In genomic region chr1:166849135-166849534, GRCh38 we compare ENCODE assay signal across 22 cellular contexts. TPM values are rescaled to one million over a fixed set of nuclear protein-coding genes. Genes with fewer than 3 reads are reported as not detected.
DNase-seq lines count a peak whose midpoint lies in the region; ATAC-seq and TF ChIP-seq lines count a peak whose summit lies in the region.
"Had no signal": no experiment of that assay in that cellular context is flagged by ENCODE, and none has a peak within 500 bp of the region (broad histone marks: within the 10 kb centered on the region; RNA-seq: fewer than 3 reads in every experiment).

No MANE protein-coding gene starts in this region.

- H3K27me3 Mint-ChIP-seq in activated naive CD4-positive, alpha-beta T cell treated with anti-CD3 and anti-CD28 coated beads, Interleukin-2, amount 10 ng/mL, durations not matched to agents 7 days and 5 days = no peaks in the 10 kb centered on the region
- H3K27me3 Mint-ChIP-seq in activated naive CD4-positive, alpha-beta T cell treated with anti-CD3 and anti-CD28 coated beads for 36 hours (ENCODE audit: low read depth) = no peaks in the 10 kb centered on the region
- no peaks in the 10 kb centered on the region for H3K27me3 Mint-ChIP-seq in stimulated activated naive CD8-positive, alpha-beta T cell treated with anti-CD3 and anti-CD28 coated beads, Interleukin-15, Interleukin-2, amounts not matched to agents 100 ng/mL and 50 ng/mL, for 24 hours
- H3K27me3 Mint-ChIP-seq in endothelial cell (ENCODE audit: unreplicated experiment) = no peaks in the 10 kb centered on the region
- H3K27me3 Mint-ChIP-seq: CD4-positive, alpha-beta T cell; CD8-positive, alpha-beta memory T cell had no signal

- DNase-seq in activated naive CD4-positive, alpha-beta T cell treated with anti-CD3 and anti-CD28 coated beads, Interleukin-2, amount 10 ng/mL, durations not matched to agents 7 days and 5 days = no peak
- DNase-seq in activated naive CD4-positive, alpha-beta T cell treated with anti-CD3 and anti-CD28 coated beads for 36 hours = no peak
- no peak for DNase-seq in stimulated activated naive CD8-positive, alpha-beta T cell treated with anti-CD3 and anti-CD28 coated beads, Interleukin-15, Interleukin-2, amounts not matched to agents 100 U/mL and 50 U/mL, for 24 hours
- DNase-seq in endothelial cell (ENCODE audit: low spot score) (no peak), HAP-1 (ENCODE audit: low spot score in 2 of 2) (no peak)
- DNase-seq in activated CD8-positive, alpha-beta memory T cell treated with anti-CD3 and anti-CD28 coated beads for 24 hours = no peak
- DNase-seq: 8988T; ACHN; AML-193; BE2C; CD4-positive, alpha-beta T cell; CD8-positive, alpha-beta memory T cell; DMS 273 treated with DMSO at 0.1 percent for 48 hours; DMS79; EL; GDM1; GOT3; HCEC 1CT had no signal

- intact Hi-C loops in activated naive CD4-positive, alpha-beta T cell treated with anti-CD3 and anti-CD28 coated beads for 36 hours (cut with micrococcal nuclease) = loop anchor here (10.0 kb wide), 2 partner anchors 684 to 1084 kb away; partner anchors contain the start of genes FAM78B and TMCO1

- no peak overlapping the region for H3K4me3 Mint-ChIP-seq in activated naive CD4-positive, alpha-beta T cell treated with anti-CD3 and anti-CD28 coated beads, Interleukin-2, amount 10 ng/mL, durations not matched to agents 7 days and 5 days
- no peak overlapping the region for H3K4me3 Mint-ChIP-seq in activated naive CD4-positive, alpha-beta T cell treated with anti-CD3 and anti-CD28 coated beads for 36 hours
- no peak overlapping the region for H3K4me3 Mint-ChIP-seq in stimulated activated naive CD8-positive, alpha-beta T cell treated with anti-CD3 and anti-CD28 coated beads, Interleukin-15, Interleukin-2, amounts not matched to agents 100 ng/mL and 50 ng/mL, for 24 hours
- peak overlapping the region; percentile 31 for H3K4me3 Mint-ChIP-seq in endothelial cell (ENCODE audit: unreplicated experiment)
- H3K4me3 Mint-ChIP-seq: CD14-positive monocyte; CD4-positive, alpha-beta T cell; CD8-positive, alpha-beta memory T cell had no signal

- H3K4me3 ChIP-seq in HAP-1 = no peak overlapping the region
- H3K4me3 ChIP-seq: A549; BLaER1 treated with 17β-estradiol and CSF1 and Interleukin-3, amounts not matched to agents 10 nM and 100 nM had no signal

- no peak for TF ChIP-seq CTCF in endothelial cell (IDR thresholded peaks at IDR 0.05; ENCODE audit: unreplicated experiment)

- peaks cover 75% of the 10 kb centered on the region for H3K36me3 Mint-ChIP-seq in activated naive CD4-positive, alpha-beta T cell treated with anti-CD3 and anti-CD28 coated beads, Interleukin-2, amount 10 ng/mL, durations not matched to agents 7 days and 5 days
- peaks cover 76% of the 10 kb centered on the region for H3K36me3 Mint-ChIP-seq in activated naive CD4-positive, alpha-beta T cell treated with anti-CD3 and anti-CD28 coated beads for 36 hours (ENCODE audit: low read depth)
- peaks cover 90% of the 10 kb centered on the region for H3K36me3 Mint-ChIP-seq in stimulated activated naive CD8-positive, alpha-beta T cell treated with anti-CD3 and anti-CD28 coated beads, Interleukin-15, Interleukin-2, amounts not matched to agents 100 ng/mL and 50 ng/mL, for 24 hours (ENCODE audit: low read depth)
- H3K36me3 Mint-ChIP-seq in endothelial cell (ENCODE audit: low read depth, unreplicated experiment) = peaks cover 67% of the 10 kb centered on the region

- peaks cover 93% of the 10 kb centered on the region for H3K36me3 ChIP-seq in HAP-1 (replicated peaks)

- peak overlapping the region; percentile 69 for H3K27ac Mint-ChIP-seq in activated naive CD4-positive, alpha-beta T cell treated with anti-CD3 and anti-CD28 coated beads, Interleukin-2, amount 10 ng/mL, durations not matched to agents 7 days and 5 days
- no peak overlapping the region for H3K27ac Mint-ChIP-seq in activated naive CD4-positive, alpha-beta T cell treated with anti-CD3 and anti-CD28 coated beads for 36 hours
- H3K27ac Mint-ChIP-seq in stimulated activated naive CD8-positive, alpha-beta T cell treated with anti-CD3 and anti-CD28 coated beads, Interleukin-15, Interleukin-2, amounts not matched to agents 100 ng/mL and 50 ng/mL, for 24 hours = peak overlapping the region; percentile 26
- H3K27ac Mint-ChIP-seq in endothelial cell (ENCODE audit: unreplicated experiment) = no peak overlapping the region
- H3K27ac Mint-ChIP-seq: CD4-positive, alpha-beta T cell had no signal

- in situ Hi-C loops in HAP-1 (cut with MboI; ENCODE audit: low sequenced_read_pairs) = no loop called here

- H3K9me3 Mint-ChIP-seq in activated naive CD4-positive, alpha-beta T cell treated with anti-CD3 and anti-CD28 coated beads, Interleukin-2, amount 10 ng/mL, durations not matched to agents 7 days and 5 days = no peaks in the 10 kb centered on the region
- no peaks in the 10 kb centered on the region for H3K9me3 Mint-ChIP-seq in activated naive CD4-positive, alpha-beta T cell treated with anti-CD3 and anti-CD28 coated beads for 36 hours
- no peaks in the 10 kb centered on the region for H3K9me3 Mint-ChIP-seq in stimulated activated naive CD8-positive, alpha-beta T cell treated with anti-CD3 and anti-CD28 coated beads, Interleukin-15, Interleukin-2, amounts not matched to agents 100 ng/mL and 50 ng/mL, for 24 hours
- H3K9me3 Mint-ChIP-seq in endothelial cell (ENCODE audit: unreplicated experiment) = no peaks in the 10 kb centered on the region
- H3K9me3 Mint-ChIP-seq: CD14-positive monocyte; CD4-positive, alpha-beta T cell; CD8-positive, alpha-beta memory T cell had no signal

- CTCF ChIA-PET in activated naive CD4-positive, alpha-beta T cell treated with anti-CD3 and anti-CD28 coated beads, Interleukin-2, amount 10 ng/mL, durations not matched to agents 7 days and 5 days (lab: Charles Lee) = no interaction called here
- CTCF ChIA-PET in activated naive CD4-positive, alpha-beta T cell treated with anti-CD3 and anti-CD28 coated beads for 36 hours (lab: Charles Lee) = no interaction called here

- H3K4me1 ChIP-seq in HAP-1 = no peaks in the 10 kb centered on the region
- H3K4me1 ChIP-seq: A549, BE2C had no signal

- peaks cover 15% of the 10 kb centered on the region for H3K4me1 Mint-ChIP-seq in activated naive CD4-positive, alpha-beta T cell treated with anti-CD3 and anti-CD28 coated beads, Interleukin-2, amount 10 ng/mL, durations not matched to agents 7 days and 5 days
- peaks cover 78% of the 10 kb centered on the region for H3K4me1 Mint-ChIP-seq in activated naive CD4-positive, alpha-beta T cell treated with anti-CD3 and anti-CD28 coated beads for 36 hours (ENCODE audit: low read depth)
- peaks cover 54% of the 10 kb centered on the region for H3K4me1 Mint-ChIP-seq in stimulated activated naive CD8-positive, alpha-beta T cell treated with anti-CD3 and anti-CD28 coated beads, Interleukin-15, Interleukin-2, amounts not matched to agents 100 ng/mL and 50 ng/mL, for 24 hours (ENCODE audit: low read depth)
- H3K4me1 Mint-ChIP-seq in endothelial cell (ENCODE audit: unreplicated experiment) = peaks cover 13% of the 10 kb centered on the region

- H3K27me3 ChIP-seq in HAP-1 (ENCODE audit: low read depth) = no peaks in the 10 kb centered on the region
- H3K27me3 ChIP-seq: BE2C; BLaER1 treated with 17β-estradiol and CSF1 and Interleukin-3, amounts not matched to agents 10 nM and 100 nM had no signal

- no peak for ATAC-seq in stimulated activated naive CD8-positive, alpha-beta T cell treated with anti-CD3 and anti-CD28 coated beads, Interleukin-15, Interleukin-2, amounts not matched to agents 100 U/mL and 50 U/mL, for 24 hours
- ATAC-seq: A549 had no signal

- no peaks in the 10 kb centered on the region for H3K9me3 ChIP-seq in HAP-1
- H3K9me3 ChIP-seq: A549; BE2C; BLaER1 treated with 17β-estradiol and CSF1 and Interleukin-3, amounts not matched to agents 10 nM and 100 nM had no signal

RNA-seq across cellular contexts. Expression of gene POGK, which starts 9.9 kb away (rescaled TPM):
- 10 to 100 TPM; 33.1 to 34.9 TPM for total RNA-seq in activated naive CD4-positive, alpha-beta T cell treated with anti-CD3 and anti-CD28 coated beads for 36 hours
- total RNA-seq in endothelial cell (ENCODE audit: unreplicated experiment) = 42.2 TPM

RNA-seq across cellular contexts. Expression of gene TADA1, which starts 26.9 kb away (rescaled TPM):
- 10 to 100 TPM; 19.6 to 19.9 TPM for total RNA-seq in activated naive CD4-positive, alpha-beta T cell treated with anti-CD3 and anti-CD28 coated beads for 36 hours
- total RNA-seq in endothelial cell (ENCODE audit: unreplicated experiment) = 11.7 TPM

Comparison
In these comparisons a context has a peak if more than half of its experiments do, and no peak if none do; other contexts are left out.
1. H3K27ac Mint-ChIP-seq: peak in activated naive CD4-positive, alpha-beta T cell treated with anti-CD3 and anti-CD28 coated beads, Interleukin-2, amount 10 ng/mL, durations not matched to agents 7 days and 5 days (single experiment) and stimulated activated naive CD8-positive, alpha-beta T cell treated with anti-CD3 and anti-CD28 coated beads, Interleukin-15, Interleukin-2, amounts not matched to agents 100 ng/mL and 50 ng/mL, for 24 hours (single experiment); none in activated naive CD4-positive, alpha-beta T cell treated with anti-CD3 and anti-CD28 coated beads for 36 hours (single experiment) and endothelial cell (single experiment).